Comparison of ENCODE assay signal across 20 cellular contexts in genomic region chr2:222795671-222796357, GRCh38.
A peak's percentile ranks its signal among the peaks of the same experiment; 100 is the strongest.
DNase-seq lines count a peak whose midpoint lies in the region; ATAC-seq, FAIRE-seq and TF ChIP-seq lines count a peak whose summit lies in the region.
"Had no signal": no experiment of that assay in that cellular context is flagged by ENCODE, and none has a peak within 500 bp of the region (broad histone marks: within the 10 kb centered on the region; RNA-seq: fewer than 3 reads in every experiment).

No MANE protein-coding gene starts in this region.

- no peak overlapping the region for H4K12ac ChIP-seq in trophoblast cell (ENCODE audit: low read depth, low read length)

- peak overlapping the region; percentile 59 for H3K4me2 ChIP-seq in OCI-LY7 (ENCODE audit: low read length)
- H3K4me2 ChIP-seq in trophoblast cell (ENCODE audit: low read length) = peak overlapping the region; percentile 24

- no peak overlapping the region for H3K18ac ChIP-seq in trophoblast cell (ENCODE audit: low read length)

- no peak overlapping the region for H4K8ac ChIP-seq in trophoblast cell (ENCODE audit: low read depth, low read length)

- DNase-seq in DMS53 (lab: John Stamatoyannopoulos, UW) (peak; percentile 52), OCI-LY7 (ENCODE audit: low spot score) (no peak), trophoblast cell (no peak), cerebellar nuclear complex (lab: John Stamatoyannopoulos, UW) (no peak), HCEC 1CT (no peak), erythroblast (lab: John Stamatoyannopoulos, UW) (no peak)
- DNase-seq: activated CD4-positive, alpha-beta memory T cell treated with anti-CD3 and anti-CD28 coated beads, Interleukin-2, amount 10 ng/mL, durations not matched to agents 7 days and 5 days; activated naive CD8-positive, alpha-beta T cell treated with anti-CD3 and anti-CD28 coated beads, Interleukin-2, amount 10 ng/mL, durations not matched to agents 7 days and 5 days; activated T-cell treated with anti-CD3 and anti-CD28 coated beads, Interleukin-2, amount 50 U/mL, for 4 hours; COR-L47; effector memory CD8-positive, alpha-beta T cell; kidney glomerular epithelial cell; NCI-H526 treated with DMSO at 0.1 percent for 48 hours; stimulated activated CD4-positive, alpha-beta T cell treated with anti-CD3 and anti-CD28 coated beads, Interleukin-4, amount 100 ng/mL, for 4 hours; stimulated activated CD8-positive, alpha-beta memory T cell treated with anti-CD3 and anti-CD28 coated beads, Interleukin-4, amount 100 ng/mL, for 48 hours; WERI-Rb-1 had no signal

- no peak for TF ChIP-seq CTCF in OCI-LY7 (conservative IDR thresholded peaks at IDR 0.05; ENCODE audit: low read length)

- no CpG with 5 or more reads among the region's 5 CpGs for WGBS in trophoblast cell (ENCODE audit: extremely low coverage, insufficient coverage, insufficient read length)

- H3K4ac ChIP-seq in trophoblast cell (ENCODE audit: low read depth, low read length) = no peak overlapping the region

- H3K9me3 ChIP-seq in OCI-LY7 (ENCODE audit: low read length) = no peaks in the 10 kb centered on the region
- H3K9me3 ChIP-seq in trophoblast cell (ENCODE audit: insufficient read depth, low read depth, low read length) = no peaks in the 10 kb centered on the region
- H3K9me3 ChIP-seq: suprapubic skin had no signal

- BruUV-seq in OCI-LY7 (replicated peaks; lab: Mats Ljungman, UMichigan) = no TSS peak

- no peaks in the 10 kb centered on the region for H3K9me2 ChIP-seq in OCI-LY7 (ENCODE audit: insufficient read depth, low read length)

- no peak for ATAC-seq in HG03139 (IDR thresholded peaks at IDR 0.05; ENCODE audit: unreplicated experiment)
- ATAC-seq: activated T-cell treated with anti-CD3 and anti-CD28 coated beads, Interleukin-2, amount 50 U/mL, for 4 hours; effector memory CD8-positive, alpha-beta T cell had no signal

- no peak overlapping the region for H4K91ac ChIP-seq in trophoblast cell (ENCODE audit: low read depth, low read length)

- H4K20me1 ChIP-seq in OCI-LY7 (ENCODE audit: insufficient read depth, low read length) = no peaks in the 10 kb centered on the region

- no peak overlapping the region for H3K27ac ChIP-seq in OCI-LY7 (ENCODE audit: low read depth, low read length, poor library complexity, severe bottlenecking)
- no peak overlapping the region for H3K27ac ChIP-seq in trophoblast cell (ENCODE audit: low read depth, low read length)
- H3K27ac ChIP-seq: suprapubic skin, WERI-Rb-1 had no signal

- H2BK120ac ChIP-seq in trophoblast cell (ENCODE audit: insufficient read depth, low read length, poor library complexity) = no peak overlapping the region

- no peak for TF ChIP-seq POLR2A in erythroblast (IDR thresholded peaks at IDR 0.05; ENCODE audit: low read length)

- no peak overlapping the region for H2BK12ac ChIP-seq in trophoblast cell (ENCODE audit: low read length)

- peak; percentile 58 for FAIRE-seq in islet of Langerhans (lab: Jason Lieb, UNC)
- FAIRE-seq: HTR-8/SVneo had no signal

- H3K14ac ChIP-seq in trophoblast cell (ENCODE audit: low read length) = no peak overlapping the region

- H2AFZ ChIP-seq in OCI-LY7 (ENCODE audit: low read length) = peak overlapping the region; percentile 59; the same call in 1 of the 2 replicates
- no peak overlapping the region for H2AFZ ChIP-seq in trophoblast cell (ENCODE audit: insufficient read depth, low read length, poor library complexity)

- CTCF ChIA-PET in OCI-LY7 (lab: Charles Lee; ENCODE audit: unreplicated experiment) = interaction anchor here (0.7 kb wide), 1 partner anchor 66 kb away, joined by 3 read pairs; no protein-coding TSS in a partner anchor

- intact Hi-C loops in OCI-LY7 (cut with micrococcal nuclease; ENCODE audit: unreplicated experiment) = loop anchor here (2.0 to 10.0 kb wide), 2 partner anchors 65 to 1019 kb away; partner anchors contain the start of gene ACSL3

- no peak overlapping the region for H3K4me3 ChIP-seq in OCI-LY7 (ENCODE audit: low read depth, low read length, poor library complexity, severe bottlenecking)
- no peak overlapping the region for H3K4me3 ChIP-seq in trophoblast cell (ENCODE audit: low read depth, low read length)
- H3K4me3 ChIP-seq: suprapubic skin had no signal

- POLR2A ChIA-PET in OCI-LY7 (lab: Charles Lee) = interaction anchor here (0.7 to 2.9 kb wide), 7 partner anchors 9 to 116 kb away, joined by 3 to 19 read pairs (median 3); no protein-coding TSS in a partner anchor

- H3K9ac ChIP-seq in trophoblast cell (ENCODE audit: low read length) = no peak overlapping the region

- no peak overlapping the region for H2BK5ac ChIP-seq in trophoblast cell (ENCODE audit: low read depth, low read length, poor library complexity)

- H3K79me2 ChIP-seq in OCI-LY7 (ENCODE audit: insufficient read depth, low read depth, low read length) (no peaks in the 10 kb centered on the region), trophoblast cell (ENCODE audit: control insufficient read depth, insufficient read depth, low read length, poor library complexity) (no peaks in the 10 kb centered on the region)

- H3K36me3 ChIP-seq in OCI-LY7 (ENCODE audit: insufficient read depth, low read length) (no peaks in the 10 kb centered on the region), trophoblast cell (ENCODE audit: control insufficient read depth in 1 of 2, insufficient read depth in 2 of 2, low read length in 2 of 2) (no peaks in the 10 kb centered on the region)
- H3K36me3 ChIP-seq: suprapubic skin, WERI-Rb-1 had no signal

- no peak overlapping the region for H2AK5ac ChIP-seq in trophoblast cell (ENCODE audit: low read length)

- H3K27me3 ChIP-seq in trophoblast cell (ENCODE audit: insufficient read depth, low read length) = no peaks in the 10 kb centered on the region
- H3K27me3 ChIP-seq: suprapubic skin had no signal

- peaks cover 7% of the 10 kb centered on the region for H3K79me1 ChIP-seq in trophoblast cell (ENCODE audit: low read length)

- no peak overlapping the region for H3K23ac ChIP-seq in trophoblast cell (ENCODE audit: low read length)

- H3K4me1 ChIP-seq in OCI-LY7 (ENCODE audit: insufficient read depth, low read length, poor library complexity, severe bottlenecking) = peaks cover 65% of the 10 kb centered on the region
- peaks cover 6 to 14% of the 10 kb centered on the region in 2 experiments for H3K4me1 ChIP-seq in trophoblast cell (ENCODE audit: control insufficient read depth in 1 of 2, insufficient read depth in 2 of 2, low read length in 2 of 2)
